ENCODE assay signal across 8 cellular contexts in the genomic region with DNA sequence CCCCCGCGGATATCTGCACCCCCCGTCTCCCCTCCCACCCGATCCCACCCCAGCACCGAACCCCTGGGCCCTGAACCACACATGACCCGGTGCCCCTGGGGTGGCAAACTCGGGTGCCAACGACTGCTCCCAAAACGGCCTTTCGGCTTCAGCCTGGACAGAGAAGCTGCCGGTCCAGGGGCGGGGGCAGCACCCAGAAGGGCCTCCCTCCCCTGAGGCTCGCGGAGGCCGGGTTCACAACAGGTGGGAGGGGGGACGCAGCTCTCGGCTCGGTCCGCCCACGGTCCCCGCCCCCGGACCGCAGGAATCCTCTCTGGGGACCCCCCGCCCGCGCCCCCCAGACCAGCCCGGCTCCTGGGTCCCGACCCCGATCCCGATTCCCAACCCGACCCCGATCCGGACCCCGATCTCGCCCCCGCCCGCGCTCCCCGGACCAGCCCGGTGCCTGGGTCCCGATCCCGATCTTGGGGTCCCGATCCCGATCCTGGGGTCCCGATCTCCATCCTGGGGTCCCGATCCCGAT. TPM values are rescaled to one million over a fixed set of nuclear protein-coding genes. Genes with fewer than 3 reads are reported as not detected.
DNase-seq lines count a peak whose midpoint lies in the region; ATAC-seq and TF ChIP-seq lines count a peak whose summit lies in the region.

No MANE protein-coding gene starts in this region.

- H3K36me3 Mint-ChIP-seq in HFFc6 (ENCODE audit: low read depth) = no peaks in the 10 kb centered on the region
- no peaks in the 10 kb centered on the region for H3K36me3 Mint-ChIP-seq in activated T-helper 2 cell treated with anti-CD3 and anti-CD28 coated beads, Interferon-gamma antibody, Interleukin-2, Interleukin-4, amounts not matched to agents 10 μg/mL and 5 μg/mL and 100 μg/mL, durations not matched to agents 14 hours and 24 hours and 36 hours (ENCODE audit: low read depth)

- H3K36me3 ChIP-seq in spleen = peaks cover 0 to 13% (median 0%) of the 10 kb centered on the region in 6 donors

- TF ChIP-seq POLR2A in spleen (IDR thresholded peaks at IDR 0.05) = no peak

- peak; percentile 14 to 20 for ATAC-seq in right cardiac atrium
- no peak for ATAC-seq in GM18873 (IDR thresholded peaks at IDR 0.05; ENCODE audit: low FRiP score, unreplicated experiment)
- ATAC-seq in GM21786 (IDR thresholded peaks at IDR 0.05; ENCODE audit: unreplicated experiment) = no peak
- no peak for ATAC-seq in HG03378 (IDR thresholded peaks at IDR 0.05; ENCODE audit: unreplicated experiment)

- peaks cover 11% of the 10 kb centered on the region for H3K27me3 Mint-ChIP-seq in HFFc6 (ENCODE audit: insufficient read depth)
- peaks cover 19% of the 10 kb centered on the region for H3K27me3 Mint-ChIP-seq in activated T-helper 2 cell treated with anti-CD3 and anti-CD28 coated beads, Interferon-gamma antibody, Interleukin-2, Interleukin-4, amounts not matched to agents 10 μg/mL and 5 μg/mL and 100 μg/mL, durations not matched to agents 14 hours and 24 hours and 36 hours (ENCODE audit: low read depth)

- CTCF ChIA-PET in RWPE1 (lab: Yijun Ruan, JAX) = interaction anchor here (1.0 to 1.3 kb wide), 2 partner anchors 8 to 57 kb away, joined by 3 to 4 read pairs; no protein-coding TSS in a partner anchor

- no peak for TF ChIP-seq CTCF in HFFc6 (IDR thresholded peaks at IDR 0.05)
- TF ChIP-seq CTCF in spleen (IDR thresholded peaks at IDR 0.05 in 8 of 11, conservative IDR thresholded peaks at IDR 0.05 in 3 of 11) = no peak
- no peak for TF ChIP-seq CTCF in RWPE1 (conservative IDR thresholded peaks at IDR 0.05; ENCODE audit: low read depth)

- no peaks in the 10 kb centered on the region for H3K9me3 Mint-ChIP-seq in HFFc6
- H3K9me3 Mint-ChIP-seq in activated T-helper 2 cell treated with anti-CD3 and anti-CD28 coated beads, Interferon-gamma antibody, Interleukin-2, Interleukin-4, amounts not matched to agents 10 μg/mL and 5 μg/mL and 100 μg/mL, durations not matched to agents 14 hours and 24 hours and 36 hours = no peaks in the 10 kb centered on the region

- peaks cover 3% of the 10 kb centered on the region for H3K4me1 ChIP-seq in right cardiac atrium (ENCODE audit: control insufficient read depth, insufficient read depth, low read length)
- H3K4me1 ChIP-seq in spleen = peaks cover 30 to 89% (median 74%) of the 10 kb centered on the region in 6 donors

- no peak overlapping the region for H3K27ac ChIP-seq in right cardiac atrium (ENCODE audit: low read length)
- H3K27ac ChIP-seq in spleen = peak overlapping the region in 5 of 8 donors; percentile 41 to 75 (median 71)
- no peak overlapping the region for H3K27ac ChIP-seq in RWPE1

- H3K4me3 Mint-ChIP-seq in HFFc6 = peak overlapping the region; percentile 56; the same call in 1 of the 2 replicates
- peak overlapping the region; percentile 68 for H3K4me3 Mint-ChIP-seq in activated T-helper 2 cell treated with anti-CD3 and anti-CD28 coated beads, Interferon-gamma antibody, Interleukin-2, Interleukin-4, amounts not matched to agents 10 μg/mL and 5 μg/mL and 100 μg/mL, durations not matched to agents 14 hours and 24 hours and 36 hours (ENCODE audit: low read depth)

- DNase-seq in HFFc6 (no peak), right cardiac atrium (peak in 1 of 3 donors; percentile 81), spleen (peak; percentile 84), RWPE1 (ENCODE audit: low spot score) (no peak)
- DNase-seq in activated T-helper 2 cell treated with anti-CD3 and anti-CD28 coated beads, Interferon-gamma antibody, Interleukin-2, Interleukin-4, amounts not matched to agents 10 μg/mL and 5 μg/mL and 100 μg/mL, durations not matched to agents 14 hours and 24 hours and 36 hours (ENCODE audit: low spot score) = no peak

- H3K27me3 ChIP-seq in right cardiac atrium (ENCODE audit: control insufficient read depth, insufficient read depth) (no peaks in the 10 kb centered on the region), spleen (replicated peaks in 1 of 7) (peaks cover 0 to 25% (median 5%) of the 10 kb centered on the region in 7 donors)

- intact Hi-C loops in activated T-helper 2 cell treated with anti-CD3 and anti-CD28 coated beads, Interferon-gamma antibody, Interleukin-2, Interleukin-4, amounts not matched to agents 10 μg/mL and 5 μg/mL and 100 μg/mL, durations not matched to agents 14 hours and 24 hours and 36 hours (cut with micrococcal nuclease) = no loop called here
- intact Hi-C loops in right cardiac atrium (cut with DNase I) = no loop called here
- intact Hi-C loops in spleen (cut with DNase I; ENCODE audit: low total_unique reads) = no loop called here

- H3K4me3 ChIP-seq in right cardiac atrium (ENCODE audit: low read length) (peak overlapping the region; percentile 91), spleen (peak overlapping the region; percentile 48 to 84 (median 60))

- H3K4me1 Mint-ChIP-seq in HFFc6 (ENCODE audit: low read depth) = peaks cover 11% of the 10 kb centered on the region; the same call in 1 of the 2 replicates
- peaks cover 4% of the 10 kb centered on the region for H3K4me1 Mint-ChIP-seq in activated T-helper 2 cell treated with anti-CD3 and anti-CD28 coated beads, Interferon-gamma antibody, Interleukin-2, Interleukin-4, amounts not matched to agents 10 μg/mL and 5 μg/mL and 100 μg/mL, durations not matched to agents 14 hours and 24 hours and 36 hours (ENCODE audit: low read depth)

- H3K9me3 ChIP-seq in right cardiac atrium (ENCODE audit: control insufficient read depth, low read length) = no peaks in the 10 kb centered on the region
- H3K9me3 ChIP-seq in spleen = no peaks in the 10 kb centered on the region

- no peak overlapping the region for H3K27ac Mint-ChIP-seq in HFFc6
- no peak overlapping the region for H3K27ac Mint-ChIP-seq in activated T-helper 2 cell treated with anti-CD3 and anti-CD28 coated beads, Interferon-gamma antibody, Interleukin-2, Interleukin-4, amounts not matched to agents 10 μg/mL and 5 μg/mL and 100 μg/mL, durations not matched to agents 14 hours and 24 hours and 36 hours

- POLR2A ChIA-PET in RWPE1 (lab: Yijun Ruan, JAX; ENCODE audit: low non-redundant PET) = no interaction called here

- WGBS in right cardiac atrium = 1% methylated on average over 47 of the region's 47 CpGs
- 0 to 2% (median 1%) methylated on average over 11 to 47 of the region's 47 CpGs; no CpG with 5 or more reads in 1 of the 5 donors for WGBS in spleen, 5 donors

RNA-seq across cellular contexts. Expression of a gene that starts 0.6 kb away (rescaled TPM):
- 10 to 100 TPM; 49.3 to 58.4 (median 54.4) TPM for total RNA-seq in HFFc6 (2021; fragmentation: NEBNext Ultra II Directional; extraction: Animal tissue kit (Norgen Biotek cat#: 25700))
- total RNA-seq in activated T-helper 2 cell treated with anti-CD3 and anti-CD28 coated beads, Interferon-gamma antibody, Interleukin-2, Interleukin-4, amounts not matched to agents 10 μg/mL and 5 μg/mL and 100 μg/mL, durations not matched to agents 14 hours and 24 hours and 36 hours = 69.3 and 75.3 TPM in 2 replicates
- 100 to 1,000 TPM; 130 to 164 (median 154) TPM for total RNA-seq in right cardiac atrium
- 77.4 TPM for polyA plus RNA-seq in right cardiac atrium
- 100 to 1,000 TPM; 113 to 183 (median 136) TPM for total RNA-seq in spleen
- polyA plus RNA-seq in spleen = 10 to 100 TPM; 18.5 to 50.1 (median 22.2) TPM

Comparison
In these comparisons a context has a peak if more than half of its experiments do, and no peak if none do; other contexts are left out.
1. ATAC-seq: peak in right cardiac atrium (2 of 2); none in GM18873 (single experiment), GM21786 (single experiment) and HG03378 (single experiment).
2. H3K27ac ChIP-seq: peak in spleen (5 of 8); none in right cardiac atrium (single experiment) and RWPE1 (single experiment).